ENCODE assay signal across 1 cellular context in the genomic region with DNA sequence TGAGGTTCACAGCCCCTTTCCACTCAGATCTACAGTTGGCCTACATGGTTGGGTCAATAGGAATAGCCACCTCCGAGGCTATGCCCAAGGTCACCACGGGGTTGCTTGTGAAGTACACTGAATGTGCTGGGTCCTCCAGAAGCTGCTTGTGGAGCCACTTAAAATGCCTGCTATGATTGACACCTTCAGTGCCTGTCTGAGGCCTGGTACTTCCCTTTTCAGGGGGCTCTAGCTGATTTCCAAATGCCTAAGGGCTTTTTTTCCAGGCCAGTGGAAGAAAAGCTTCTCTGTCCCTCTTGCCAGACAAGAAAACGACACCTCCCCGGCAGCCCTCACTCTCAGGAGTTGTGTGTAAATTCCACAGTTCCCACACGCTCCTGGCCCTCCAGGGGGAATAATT.
TF ChIP-seq lines count a peak whose summit lies in the region.

No MANE protein-coding gene starts in this region.

TF ChIP-seq in HepG2, 621 proteins besides CTCF, POLR2A, EP300 and RAD21:
- no peak for TF ChIP-seq ZNF589 (CRISPR knock-in tag; conservative IDR thresholded peaks at IDR 0.05)
- TF ChIP-seq MTERF4 (CRISPR knock-in tag; IDR thresholded peaks at IDR 0.05), result no peak
- TF ChIP-seq MATR3 (CRISPR knock-in tag; IDR thresholded peaks at IDR 0.05), result no peak
- no peak for TF ChIP-seq CBX2 (IDR thresholded peaks at IDR 0.05; ENCODE audit: low read depth, low read length)
- no peak for TF ChIP-seq CBX2 (CRISPR knock-in tag; IDR thresholded peaks at IDR 0.05; ENCODE audit: low read depth)
- TF ChIP-seq MXD4 (CRISPR knock-in tag; IDR thresholded peaks at IDR 0.05), result no peak
- TF ChIP-seq, protein P1, sequence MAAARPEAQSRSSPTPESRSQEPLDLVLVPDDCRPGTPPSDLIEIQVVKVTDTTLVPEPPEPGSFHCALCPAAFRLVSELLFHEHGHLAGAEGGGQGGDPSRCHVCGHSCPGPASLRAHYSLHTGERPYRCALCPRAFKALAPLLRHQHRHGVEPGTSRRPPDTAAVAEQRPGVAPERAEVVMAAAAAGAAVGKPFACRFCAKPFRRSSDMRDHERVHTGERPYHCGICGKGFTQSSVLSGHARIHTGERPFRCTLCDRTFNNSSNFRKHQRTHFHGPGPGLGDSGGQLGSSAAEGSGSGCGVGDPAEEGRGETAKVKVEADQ (CRISPR knock-in tag; IDR thresholded peaks at IDR 0.05; ENCODE audit: borderline replicate concordance), result no peak
